ENCODE assay signal across 20 cellular contexts in genomic region chr9:110220809-110221208, GRCh38. TPM values are rescaled to one million over a fixed set of nuclear protein-coding genes. Genes with fewer than 3 reads are reported as not detected.
A peak's percentile ranks its signal among the peaks of the same experiment; 100 is the strongest.
DNase-seq lines count a peak whose midpoint lies in the region; ATAC-seq and TF ChIP-seq lines count a peak whose summit lies in the region.
"Had no signal": no experiment of that assay in that cellular context is flagged by ENCODE, and none has a peak within 500 bp of the region (broad histone marks: within the 10 kb centered on the region; RNA-seq: fewer than 3 reads in every experiment).

No MANE protein-coding gene starts in this region.

- no peaks in the 10 kb centered on the region for H3K9me3 ChIP-seq in Caco-2
- H3K9me3 ChIP-seq in colonic mucosa: no peaks in the 10 kb centered on the region
- H3K9me3 ChIP-seq in liver (ENCODE audit: control insufficient read depth in 4 of 4, low read length in 3 of 4): no peaks in the 10 kb centered on the region
- no peaks in the 10 kb centered on the region for H3K9me3 ChIP-seq in transverse colon
- H3K9me3 ChIP-seq: BLaER1 treated with 17β-estradiol and CSF1 and Interleukin-3, amounts not matched to agents 10 nM and 100 nM had no signal

- CTCF ChIA-PET in Caco-2 (lab: Charles Lee): interaction anchor here (0.6 to 1.0 kb wide), 2 partner anchors 37 to 77 kb away, joined by 3 to 10 read pairs; no protein-coding TSS in a partner anchor
- CTCF ChIA-PET in activated CD8-positive, alpha-beta memory T cell treated with anti-CD3 and anti-CD28 coated beads, Interleukin-2, amount 10 ng/mL, durations not matched to agents 7 days and 5 days (lab: Charles Lee): no interaction called here

- intact Hi-C loops in Caco-2 (cut with micrococcal nuclease; ENCODE audit: unreplicated experiment) (loop anchor here (1.0 to 2.0 kb wide), 3 partner anchors 36 to 77 kb away; partner anchors contain the start of gene TXN), colonic mucosa (cut with DNase I) (no loop called here), transverse colon (cut with DNase I; ENCODE audit: low total_unique reads) (no loop called here)

- no peaks in the 10 kb centered on the region for H3K27me3 ChIP-seq in Caco-2 (replicated peaks; ENCODE audit: control insufficient read depth, insufficient read depth, low read length)
- no peaks in the 10 kb centered on the region for H3K27me3 ChIP-seq in colonic mucosa
- H3K27me3 ChIP-seq in liver (ENCODE audit: control insufficient read depth in 4 of 4, insufficient read depth in 4 of 4, low read length in 3 of 4): no peaks in the 10 kb centered on the region
- H3K27me3 ChIP-seq in transverse colon: no peaks in the 10 kb centered on the region
- H3K27me3 ChIP-seq: BLaER1 treated with 17β-estradiol and CSF1 and Interleukin-3, amounts not matched to agents 10 nM and 100 nM had no signal

- TF ChIP-seq POLR2A in transverse colon (IDR thresholded peaks at IDR 0.05): no peak

- H3K27me3 Mint-ChIP-seq in Caco-2 (ENCODE audit: insufficient read depth, unreplicated experiment): no peaks in the 10 kb centered on the region
- H3K27me3 Mint-ChIP-seq in activated CD8-positive, alpha-beta memory T cell treated with anti-CD3 and anti-CD28 coated beads, Interleukin-2, amount 10 ng/mL, durations not matched to agents 7 days and 5 days: peaks cover 46% of the 10 kb centered on the region
- H3K27me3 Mint-ChIP-seq: IgD-negative memory B cell had no signal

- DNase-seq in Caco-2 (peak; percentile 85 to 89), colonic mucosa (peak; percentile 62), transverse colon (no peak), ureter (ENCODE audit: low spot score) (no peak)
- no peak for DNase-seq in activated CD8-positive, alpha-beta memory T cell treated with anti-CD3 and anti-CD28 coated beads, Interleukin-2, amount 10 ng/mL, durations not matched to agents 7 days and 5 days
- DNase-seq: ACHN; Calu3; CD4-positive, CD25-positive, alpha-beta regulatory T cell; DMS 273 treated with DMSO at 0.1 percent for 48 hours; DND-41; GDM1; HCEC 1CT; HFFc6; KG1 had no signal

- peaks cover 48% of the 10 kb centered on the region for H3K4me1 ChIP-seq in Caco-2
- peaks cover 7% of the 10 kb centered on the region for H3K4me1 ChIP-seq in colonic mucosa
- H3K4me1 ChIP-seq in liver (ENCODE audit: control insufficient read depth in 4 of 4, insufficient read depth in 4 of 4, low read length in 3 of 4): peaks cover 5 to 18% (median 14%) of the 10 kb centered on the region in 4 donors
- peaks cover 5 to 32% (median 12%) of the 10 kb centered on the region in 4 donors for H3K4me1 ChIP-seq in transverse colon
- H3K4me1 ChIP-seq: BLaER1 treated with 17β-estradiol and CSF1 and Interleukin-3, amounts not matched to agents 10 nM and 100 nM had no signal

- TF ChIP-seq CTCF in Caco-2 (IDR thresholded peaks at IDR 0.05; ENCODE audit: insufficient read depth in 1 of 2, low read depth in 1 of 2, low read length in 1 of 2, severe bottlenecking in 1 of 2, unreplicated experiment in 1 of 2) (no peak), colonic mucosa (IDR thresholded peaks at IDR 0.05) (no peak), liver (IDR thresholded peaks at IDR 0.05; ENCODE audit: low read depth, low read length, missing input control) (no peak), transverse colon (IDR thresholded peaks at IDR 0.05) (no peak)

- H3K4me3 ChIP-seq in Caco-2 (ENCODE audit: low read depth, low read length) (no peak overlapping the region), colonic mucosa (no peak overlapping the region), liver (ENCODE audit: low read depth in 1 of 3, low read length in 3 of 3) (no peak overlapping the region), transverse colon (no peak overlapping the region)
- H3K4me3 ChIP-seq: BLaER1 treated with 17β-estradiol and CSF1 and Interleukin-3, amounts not matched to agents 10 nM and 100 nM had no signal

- peaks cover 10% of the 10 kb centered on the region for H3K9me3 Mint-ChIP-seq in Caco-2 (ENCODE audit: unreplicated experiment)
- no peaks in the 10 kb centered on the region for H3K9me3 Mint-ChIP-seq in activated CD8-positive, alpha-beta memory T cell treated with anti-CD3 and anti-CD28 coated beads, Interleukin-2, amount 10 ng/mL, durations not matched to agents 7 days and 5 days (ENCODE audit: low read depth)
- H3K9me3 Mint-ChIP-seq: CD4-positive, CD25-positive, alpha-beta regulatory T cell; HFFc6 had no signal

- BruUV-seq in Caco-2 (replicated peaks; lab: Mats Ljungman, UMichigan): no TSS peak

- no peak overlapping the region for H3K27ac ChIP-seq in colonic mucosa
- H3K27ac ChIP-seq in liver (ENCODE audit: low read depth in 1 of 2, low read length in 2 of 2): peak overlapping the region in 1 of 2 donors; percentile 57
- H3K27ac ChIP-seq in transverse colon: peak overlapping the region in 3 of 4 donors; percentile 17 to 52 (median 50)
- H3K27ac ChIP-seq: BLaER1 treated with 17β-estradiol and CSF1 and Interleukin-3, amounts not matched to agents 10 nM and 100 nM had no signal

- TF ChIP-seq EP300 in transverse colon (IDR thresholded peaks at IDR 0.05; ENCODE audit: low read depth): no peak

- peak overlapping the region; percentile 69 for H3K27ac Mint-ChIP-seq in Caco-2 (ENCODE audit: unreplicated experiment)
- no peak overlapping the region for H3K27ac Mint-ChIP-seq in activated CD8-positive, alpha-beta memory T cell treated with anti-CD3 and anti-CD28 coated beads, Interleukin-2, amount 10 ng/mL, durations not matched to agents 7 days and 5 days
- H3K27ac Mint-ChIP-seq: CD4-positive, CD25-positive, alpha-beta regulatory T cell; HFFc6; IgD-negative memory B cell had no signal

- peaks cover 5% of the 10 kb centered on the region for H3K36me3 Mint-ChIP-seq in Caco-2 (ENCODE audit: insufficient read depth, unreplicated experiment)
- no peaks in the 10 kb centered on the region for H3K36me3 Mint-ChIP-seq in activated CD8-positive, alpha-beta memory T cell treated with anti-CD3 and anti-CD28 coated beads, Interleukin-2, amount 10 ng/mL, durations not matched to agents 7 days and 5 days
- H3K36me3 Mint-ChIP-seq: CD4-positive, CD25-positive, alpha-beta regulatory T cell; IgD-negative memory B cell had no signal

- peaks cover 23% of the 10 kb centered on the region for H3K4me1 Mint-ChIP-seq in Caco-2 (ENCODE audit: low read depth, unreplicated experiment)
- peaks cover 2% of the 10 kb centered on the region for H3K4me1 Mint-ChIP-seq in activated CD8-positive, alpha-beta memory T cell treated with anti-CD3 and anti-CD28 coated beads, Interleukin-2, amount 10 ng/mL, durations not matched to agents 7 days and 5 days

- WGBS in liver: 35% methylated on average over 3 of the region's 3 CpGs
- WGBS in transverse colon (ENCODE audit: low coverage in 1 of 2), 2 donors: 58% methylated on average over 3 of the region's 3 CpGs; no CpG with 5 or more reads in 1 of the 2 donors

- peak; percentile 62 to 71 for TF ChIP-seq RAD21 in liver (IDR thresholded peaks at IDR 0.05)

- peak overlapping the region; percentile 59 for H3K4me3 Mint-ChIP-seq in Caco-2 (ENCODE audit: unreplicated experiment)
- no peak overlapping the region for H3K4me3 Mint-ChIP-seq in activated CD8-positive, alpha-beta memory T cell treated with anti-CD3 and anti-CD28 coated beads, Interleukin-2, amount 10 ng/mL, durations not matched to agents 7 days and 5 days
- H3K4me3 Mint-ChIP-seq: CD4-positive, CD25-positive, alpha-beta regulatory T cell; HFFc6; IgD-negative memory B cell had no signal

- ATAC-seq in activated CD8-positive, alpha-beta memory T cell treated with anti-CD3 and anti-CD28 coated beads, Interleukin-2, amount 10 ng/mL, durations not matched to agents 7 days and 5 days: no peak
- ATAC-seq in GM19452 (IDR thresholded peaks at IDR 0.05; ENCODE audit: unreplicated experiment): no peak

- H3K9ac ChIP-seq in colonic mucosa (ENCODE audit: low read depth in 2 of 2, low read length in 2 of 2) (no peak overlapping the region), liver (ENCODE audit: low read depth in 1 of 2, low read length in 2 of 2) (no peak overlapping the region)
- H3K9ac ChIP-seq: BLaER1 treated with 17β-estradiol and CSF1 and Interleukin-3, amounts not matched to agents 10 nM and 100 nM had no signal

- POLR2A ChIA-PET in Caco-2 (lab: Charles Lee): interaction anchor here (1.3 kb wide), 1 partner anchor 36 kb away, joined by 4 read pairs; the partner anchor contains the start of gene TXN

- in situ Hi-C loops in transverse colon (cut with MboI; ENCODE audit: low pct_ligation_motif_present in 1 of 4, low pct_unique_long_range_greater_than_20kb in 1 of 4, low sequenced_read_pairs in 3 of 4): no loop called here

- H3K36me3 ChIP-seq in Caco-2 (ENCODE audit: control insufficient read depth, insufficient read depth, low read length) (no peaks in the 10 kb centered on the region), colonic mucosa (no peaks in the 10 kb centered on the region), liver (ENCODE audit: control insufficient read depth in 4 of 4, insufficient read depth in 3 of 4, low read depth in 1 of 4, low read length in 3 of 4) (no peaks in the 10 kb centered on the region), transverse colon (no peaks in the 10 kb centered on the region)
- H3K36me3 ChIP-seq: BLaER1 treated with 17β-estradiol and CSF1 and Interleukin-3, amounts not matched to agents 10 nM and 100 nM had no signal

TF ChIP-seq in liver, 16 proteins besides CTCF, POLR2A, EP300 and RAD21 (continues in another document):
- TF ChIP-seq MAX (IDR thresholded peaks at IDR 0.05) (peak; percentile 93), SP1 (IDR thresholded peaks at IDR 0.05) (peak; percentile 98), EGR1 (IDR thresholded peaks at IDR 0.05; ENCODE audit: low read depth in 2 of 2) (peak in 1 of 2 donors; percentile 77), HNF4G (IDR thresholded peaks at IDR 0.05) (peak; percentile 99)

RNA-seq across cellular contexts. Expression of gene C9orf152, which starts 12.8 kb away (rescaled TPM):
- total RNA-seq in Caco-2 (2022) (0.36 and 0.42 TPM in 2 replicates), colonic mucosa (10 to 100 TPM; 72.6 to 80.1 TPM), liver (under 1 TPM in 1 of 2 donors, not detected in 1; 0.08 TPM), transverse colon (10 to 100 TPM in 3 of 4 donors, 1 to 10 TPM in 1; 9.7 to 31.4 (median 16.7) TPM), ureter (6.7 TPM)
- under 1 TPM; 0.20 to 0.29 TPM for polyA plus RNA-seq in liver
- not detected for total RNA-seq in activated CD8-positive, alpha-beta memory T cell treated with anti-CD3 and anti-CD28 coated beads, Interleukin-2, amount 10 ng/mL, durations not matched to agents 7 days and 5 days
- total RNA-seq: A172; CD4-positive, CD25-positive, alpha-beta regulatory T cell; H4; HFFc6 had no signal
- polyA plus RNA-seq: CD4-positive, CD25-positive, alpha-beta regulatory T cell; IgD-negative memory B cell had no signal

RNA-seq across cellular contexts. Expression of gene TXN, which starts 35.5 kb away (rescaled TPM):
- total RNA-seq in Caco-2 (2022) (446 and 476 TPM in 2 replicates), colonic mucosa (100 to 1,000 TPM; 498 to 600 TPM), liver (100 to 1,000 TPM in 1 of 2 donors, 10 to 100 TPM in 1; 65.4 to 111 TPM), transverse colon (100 to 1,000 TPM in 3 of 4 donors, 10 to 100 TPM in 1; 52.4 to 275 (median 182) TPM), ureter (170 TPM)
- 100 to 1,000 TPM; 183 to 400 TPM for polyA plus RNA-seq in liver
- 100 to 1,000 TPM; 287 to 322 TPM for total RNA-seq in activated CD8-positive, alpha-beta memory T cell treated with anti-CD3 and anti-CD28 coated beads, Interleukin-2, amount 10 ng/mL, durations not matched to agents 7 days and 5 days

Comparison
In these comparisons a context has a peak if more than half of its experiments do, and no peak if none do; other contexts are left out.
1. DNase-seq: peak in Caco-2 (2 of 2) and colonic mucosa (single experiment); none in transverse colon (single experiment), ureter (single experiment) and activated CD8-positive, alpha-beta memory T cell treated with anti-CD3 and anti-CD28 coated beads, Interleukin-2, amount 10 ng/mL, durations not matched to agents 7 days and 5 days (single experiment).